Comparison of ENCODE assay signal across 19 cellular contexts in genomic region chr6:85866758-85867401, GRCh38.
A peak's percentile ranks its signal among the peaks of the same experiment; 100 is the strongest.
DNase-seq lines count a peak whose midpoint lies in the region; ATAC-seq, FAIRE-seq and TF ChIP-seq lines count a peak whose summit lies in the region.
"Had no signal": no experiment of that assay in that cellular context is flagged by ENCODE, and none has a peak within 500 bp of the region (broad histone marks: within the 10 kb centered on the region; RNA-seq: fewer than 3 reads in every experiment).

No MANE protein-coding gene starts in this region.

- H2AK5ac ChIP-seq in H1 (ENCODE audit: low read depth, low read length) = no peak overlapping the region

- H4K5ac ChIP-seq in H1 (ENCODE audit: insufficient read length, low read depth, low read length) = no peak overlapping the region

- no peaks in the 10 kb centered on the region for H3K4me1 Mint-ChIP-seq in neural progenitor cell
- H3K4me1 Mint-ChIP-seq: activated CD4-positive, alpha-beta T cell treated with anti-CD3 and anti-CD28 coated beads for 36 hours had no signal

- H3K9ac ChIP-seq in SK-N-SH (no peak overlapping the region), H1 (replicated peaks in 1 of 4; ENCODE audit: extremely low read depth in 1 of 4, low read depth in 3 of 4, low read length in 3 of 4) (no peak overlapping the region), neural progenitor cell (no peak overlapping the region)

- H3K9me3 ChIP-seq in SK-N-SH = no peaks in the 10 kb centered on the region
- H3K9me3 ChIP-seq in H1 (ENCODE audit: insufficient read depth in 2 of 2, low read depth in 1 of 2, low read length in 1 of 2) = 0 out of 4 replicates have a peak, but pooled peaks cover 0 to 2% of the 10 kb centered on the region in 2 experiments
- H3K9me3 ChIP-seq in neural progenitor cell (ENCODE audit: low read depth) = no peaks in the 10 kb centered on the region
- H3K9me3 ChIP-seq in testis = no peaks in the 10 kb centered on the region
- H3K9me3 ChIP-seq: lower lobe of right lung had no signal

- H3K9me3 Mint-ChIP-seq in neural progenitor cell = no peaks in the 10 kb centered on the region

- H3F3A ChIP-seq in SK-N-SH (replicated peaks; ENCODE audit: insufficient read depth) = no peaks in the 10 kb centered on the region
- no peaks in the 10 kb centered on the region for H3F3A ChIP-seq in neural progenitor cell (ENCODE audit: low read depth)

- no peak for FAIRE-seq in H1 (lab: Jason Lieb, UNC)

- TF ChIP-seq RAD21 in SK-N-SH (IDR thresholded peaks at IDR 0.05; ENCODE audit: low read length) (no peak), H1 (IDR thresholded peaks at IDR 0.05 in 1 of 2, conservative IDR thresholded peaks at IDR 0.05 in 1 of 2; ENCODE audit: low read depth in 2 of 2, low read length in 2 of 2) (no peak)

- H3K14ac ChIP-seq in H1 (ENCODE audit: insufficient read length) = no peak overlapping the region

- TF ChIP-seq CTCF in SK-N-SH (IDR thresholded peaks at IDR 0.05) (no peak), H1 (IDR thresholded peaks at IDR 0.05; ENCODE audit: control extremely low read depth in 1 of 3, insufficient read depth in 1 of 3, low read depth in 1 of 3, low read length in 3 of 3) (no peak), neural progenitor cell (IDR thresholded peaks at IDR 0.05) (no peak), testis (IDR thresholded peaks at IDR 0.05) (no peak)

- POLR2A ChIA-PET in SK-N-SH (lab: Yijun Ruan, JAX) (no interaction called here), H1 (lab: Charles Lee; ENCODE audit: partially characterized antibody) (no interaction called here)

- no peaks in the 10 kb centered on the region for H3K27me3 ChIP-seq in SK-N-SH (ENCODE audit: insufficient read depth)
- H3K27me3 ChIP-seq in H1 (replicated peaks in 1 of 4; ENCODE audit: control insufficient read depth in 3 of 4, extremely low read depth in 1 of 4, insufficient read depth in 3 of 4, low read length in 3 of 4) = no peaks in the 10 kb centered on the region
- H3K27me3 ChIP-seq in neural progenitor cell = no peaks in the 10 kb centered on the region
- no peaks in the 10 kb centered on the region for H3K27me3 ChIP-seq in testis

- peaks cover 0 to 2% of the 10 kb centered on the region in 2 experiments; a peak in 1 of 4 replicates for H3K4me1 ChIP-seq in SK-N-SH (ENCODE audit: control insufficient read depth in 1 of 2, insufficient read depth in 2 of 2, low read depth in 1 of 2, low read length in 1 of 2)
- peaks cover 0 to 10% (median under 1%) of the 10 kb centered on the region in 4 experiments; a peak in 5 of 7 replicates for H3K4me1 ChIP-seq in H1 (replicated peaks in 1 of 4; ENCODE audit: control insufficient read depth in 3 of 4, insufficient read depth in 4 of 4, low read length in 3 of 4)
- peaks cover 35% of the 10 kb centered on the region for H3K4me1 ChIP-seq in neural progenitor cell
- H3K4me1 ChIP-seq in testis = peaks cover 16% of the 10 kb centered on the region

- ATAC-seq in SK-N-SH treated with all-trans-retinoic acid at 6 μM for 48 hours = no peak
- ATAC-seq: T-helper 17 cell had no signal

- CTCF ChIA-PET in SK-N-SH (lab: Yijun Ruan, JAX) = no interaction called here
- CTCF ChIA-PET in H1 (lab: Charles Lee; ENCODE audit: partially characterized antibody) = interaction anchor here (1.5 kb wide), 1 partner anchor 56 kb away, joined by 3 read pairs; no protein-coding TSS in a partner anchor

- no peak overlapping the region for H2BK12ac ChIP-seq in H1 (ENCODE audit: low read depth, low read length)

- H3K27ac ChIP-seq in SK-N-SH (ENCODE audit: low read depth in 2 of 2, low read length in 1 of 2) (no peak overlapping the region), H1 (ENCODE audit: low read depth, low read length) (no peak overlapping the region), neural progenitor cell (no peak overlapping the region), testis (peak overlapping the region; percentile 76 to 84)
- H3K27ac ChIP-seq: 22Rv1 had no signal

- H2AFZ ChIP-seq in SK-N-SH (ENCODE audit: low read depth) (no peak overlapping the region), H1 (ENCODE audit: low read length) (no peak overlapping the region), neural progenitor cell (replicated peaks) (peak overlapping the region; percentile 64)

- H3K27me3 Mint-ChIP-seq in neural progenitor cell (ENCODE audit: insufficient read depth, low read depth) = no peaks in the 10 kb centered on the region
- H3K27me3 Mint-ChIP-seq: CD4-positive, CD25-positive, alpha-beta regulatory T cell had no signal

- H3K4ac ChIP-seq in H1 (replicated peaks; ENCODE audit: insufficient read length, low read depth, low read length) = no peak overlapping the region

- H3K4me3 ChIP-seq in SK-N-SH (ENCODE audit: low read depth in 2 of 2, low read length in 1 of 2) (no peak overlapping the region; a peak in 1 of 4 replicates), H1 (ENCODE audit: extremely low read depth in 1 of 4, insufficient read depth in 2 of 4, low read depth in 3 of 4, low read length in 4 of 4) (no peak overlapping the region), neural progenitor cell (no peak overlapping the region), testis (no peak overlapping the region)

- H3K56ac ChIP-seq in H1 (replicated peaks; ENCODE audit: insufficient read length, low read depth, low read length) = no peak overlapping the region

- H4K20me1 ChIP-seq in SK-N-SH (ENCODE audit: insufficient read depth) (no peaks in the 10 kb centered on the region), H1 (replicated peaks in 1 of 2; ENCODE audit: control insufficient read depth in 1 of 2, insufficient read depth in 2 of 2, low read length in 2 of 2) (no peaks in the 10 kb centered on the region), neural progenitor cell (ENCODE audit: low read depth) (no peaks in the 10 kb centered on the region)

- no peaks in the 10 kb centered on the region for H3K79me2 ChIP-seq in SK-N-SH (ENCODE audit: insufficient read depth)
- no peaks in the 10 kb centered on the region for H3K79me2 ChIP-seq in H1 (ENCODE audit: control insufficient read depth in 1 of 2, insufficient read depth in 2 of 2, low read length in 2 of 2)
- no peaks in the 10 kb centered on the region for H3K79me2 ChIP-seq in neural progenitor cell (ENCODE audit: low read depth)

- no peak overlapping the region for H3K4me3 Mint-ChIP-seq in neural progenitor cell
- H3K4me3 Mint-ChIP-seq: activated CD4-positive, alpha-beta T cell treated with anti-CD3 and anti-CD28 coated beads for 36 hours; CD4-positive, CD25-positive, alpha-beta regulatory T cell; T-helper 17 cell had no signal

- H3K36me3 ChIP-seq in SK-N-SH (replicated peaks in 1 of 2; ENCODE audit: control insufficient read depth in 1 of 2, insufficient read depth in 2 of 2, low read length in 1 of 2) (no peaks in the 10 kb centered on the region), H1 (ENCODE audit: control insufficient read depth in 2 of 4, insufficient read depth in 4 of 4, low read length in 3 of 4) (no peaks in the 10 kb centered on the region), neural progenitor cell (no peaks in the 10 kb centered on the region), testis (ENCODE audit: low read depth, missing control alignments) (no peaks in the 10 kb centered on the region)
- H3K36me3 ChIP-seq: lower lobe of right lung had no signal

- H2BK5ac ChIP-seq in H1 (ENCODE audit: low read depth, low read length) = no peak overlapping the region

- TF ChIP-seq EP300 in SK-N-SH (IDR thresholded peaks at IDR 0.05; ENCODE audit: borderline replicate concordance in 1 of 2, low read depth in 1 of 2, low read length in 1 of 2) = no peak
- no peak for TF ChIP-seq EP300 in H1 (IDR thresholded peaks at IDR 0.05; ENCODE audit: borderline replicate concordance in 1 of 2, low read depth in 2 of 2, low read length in 2 of 2)

- H3K23me2 ChIP-seq in H1 (ENCODE audit: low read depth, low read length) = no peaks in the 10 kb centered on the region

- H3K79me1 ChIP-seq in H1 (ENCODE audit: low read depth, low read length) = no peaks in the 10 kb centered on the region

- H3K4me2 ChIP-seq in SK-N-SH (peak overlapping the region; percentile 32; the same call in 1 of the 2 replicates), H1 (ENCODE audit: insufficient read depth in 1 of 2, low read depth in 2 of 2, low read length in 2 of 2) (no peak overlapping the region), neural progenitor cell (peak overlapping the region; percentile 4)

- no peak overlapping the region; the same call in 1 of the 2 replicates for H2BK15ac ChIP-seq in H1 (ENCODE audit: low read length)

- H4K8ac ChIP-seq in H1 (ENCODE audit: extremely low read depth, insufficient read depth, low read length) = peak overlapping the region; percentile 57; the same call in 1 of the 2 replicates

- no peak overlapping the region for H2BK120ac ChIP-seq in H1 (replicated peaks; ENCODE audit: low read depth, low read length)

- intact Hi-C loops in testis (cut with DNase I; ENCODE audit: low total_unique reads) = no loop called here

- H3K27ac Mint-ChIP-seq in neural progenitor cell = no peak overlapping the region
- H3K27ac Mint-ChIP-seq: activated CD4-positive, alpha-beta T cell treated with anti-CD3 and anti-CD28 coated beads for 36 hours; CD4-positive, CD25-positive, alpha-beta regulatory T cell; T-helper 17 cell had no signal

- no peaks in the 10 kb centered on the region for H3K36me3 Mint-ChIP-seq in neural progenitor cell
- H3K36me3 Mint-ChIP-seq: CD4-positive, CD25-positive, alpha-beta regulatory T cell had no signal

- no peaks in the 10 kb centered on the region for H3K9me2 ChIP-seq in SK-N-SH

- no peak overlapping the region for H4K91ac ChIP-seq in H1 (replicated peaks; ENCODE audit: insufficient read length, low read length)

- TF ChIP-seq POLR2A in H1 (IDR thresholded peaks at IDR 0.05; ENCODE audit: control extremely low read depth in 1 of 2, low read depth in 2 of 2, low read length in 2 of 2) (no peak), testis (IDR thresholded peaks at IDR 0.05) (no peak)

- 40% methylated on average over 9 of the region's 10 CpGs for WGBS in SK-N-SH (ENCODE audit: low lambda C conversion rate)
- 82% methylated on average over 9 of the region's 10 CpGs; no CpG with 5 or more reads in 1 of the 2 experiments for WGBS in H1 (ENCODE audit: extremely low coverage in 1 of 2, insufficient coverage in 1 of 2, insufficient read length in 1 of 2, insufficient replicate concordance in 2 of 2, low coverage in 1 of 2, low lambda C conversion rate in 2 of 2, missing lambda C conversion rate in 1 of 2), 2 experiments
- WGBS in testis, 2 donors = 28 to 37% methylated on average over 10 of the region's 10 CpGs

- no peak overlapping the region for H2BK20ac ChIP-seq in H1 (ENCODE audit: low read length)

- no peak overlapping the region for H3K18ac ChIP-seq in H1 (ENCODE audit: extremely low read depth, low read length)

- no peak for DNase-seq in SK-N-SH
- DNase-seq in H1 (ENCODE audit: low read depth in 1 of 2, low spot score in 2 of 2) = no peak
- no peak for DNase-seq in neural progenitor cell (ENCODE audit: low spot score)
- DNase-seq in testis = no peak
- no peak for DNase-seq in islet precursor cell
- DNase-seq in C1 segment of cervical spinal cord (lab: John Stamatoyannopoulos, UW) = no peak
- no peak for DNase-seq in NCI-H2171 treated with DMSO at 0.1 percent for 48 hours (lab: John Stamatoyannopoulos, UW)
- DNase-seq: activated CD4-positive, alpha-beta T cell treated with anti-CD3 and anti-CD28 coated beads for 36 hours; activated T-cell treated with anti-CD3 and anti-CD28 coated beads, Interleukin-2, amount 50 U/mL, for 1 hour; CD4-positive, CD25-positive, alpha-beta regulatory T cell; lower lobe of right lung; NCI-H187 treated with DMSO at 0.1 percent for 48 hours; occipital lobe; RPMI8226; stimulated activated CD4-positive, alpha-beta T cell treated with anti-CD3 and anti-CD28 coated beads, Interleukin-15, amount 100 ng/mL, for 24 hours; T-helper 17 cell; trophoblast cell had no signal

- no peak overlapping the region for H3K23ac ChIP-seq in H1 (ENCODE audit: insufficient read length)

Comparison
In these comparisons a context has a peak if more than half of its experiments do, and no peak if none do; other contexts are left out.
1. H3K27ac ChIP-seq: peak in testis (2 of 2); none in SK-N-SH (0 of 2), H1 (single experiment) and neural progenitor cell (single experiment).
2. H3K4me2 ChIP-seq: peak in SK-N-SH (single experiment) and neural progenitor cell (single experiment); none in H1 (0 of 2).